ENCODE assay signal across 10 cellular contexts in the genomic region with DNA sequence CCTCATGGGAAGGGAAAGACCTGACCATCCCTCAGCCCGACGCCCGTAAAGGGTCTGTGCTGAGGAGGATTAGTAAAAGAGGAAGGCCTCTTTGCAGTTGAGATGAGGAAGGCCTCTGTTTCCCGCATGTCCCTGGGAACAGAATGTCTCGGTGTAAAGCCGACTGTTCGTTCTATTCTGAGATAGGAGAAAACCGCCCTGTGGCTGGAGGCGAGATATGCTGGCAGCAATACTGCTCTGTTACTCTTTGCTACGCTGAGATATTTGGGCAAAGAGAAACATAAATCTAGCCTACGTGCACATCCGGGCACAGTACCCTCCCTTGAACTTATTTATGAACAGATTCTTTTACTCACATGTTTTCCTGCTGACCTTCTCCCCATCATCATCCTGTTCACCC. TPM values are rescaled to one million over a fixed set of nuclear protein-coding genes. Genes with fewer than 3 reads are reported as not detected.
DNase-seq lines count a peak whose midpoint lies in the region; ATAC-seq and TF ChIP-seq lines count a peak whose summit lies in the region.
"Not testable (repeated sequence)": the region's sequence is repeated elsewhere in the genome, so short reads cannot be mapped to it uniquely, and the experiment has no call there.
"Had no signal": no experiment of that assay in that cellular context is flagged by ENCODE, and none has a peak within 500 bp of the region (broad histone marks: within the 10 kb centered on the region; RNA-seq: fewer than 3 reads in every experiment).

No MANE protein-coding gene starts in this region.

- H3K4me3 Mint-ChIP-seq in glutamatergic neuron (ENCODE audit: unreplicated experiment), result not testable (repeated sequence)

- H3K9me3 ChIP-seq in Peyer's patch, body of pancreas, right atrium auricular region, spleen, uterus: not testable (repeated sequence)

- TF ChIP-seq POLR2A in Peyer's patch (IDR thresholded peaks at IDR 0.05); body of pancreas (IDR thresholded peaks at IDR 0.05); spleen (IDR thresholded peaks at IDR 0.05); uterus (IDR thresholded peaks at IDR 0.05): not testable (repeated sequence)

- H3K27ac ChIP-seq in Peyer's patch (peak overlapping the region in 3 of 4 donors; percentile 93 to 94 (median 94)), body of pancreas (peak overlapping the region in 1 of 4 donors; percentile 21), right atrium auricular region (peak overlapping the region; percentile 31 to 61)
- H3K27ac ChIP-seq in spleen, uterus: not testable (repeated sequence)

- ATAC-seq in body of pancreas, result not testable (repeated sequence)

- peaks cover 0 to 43% (median 0%) of the 10 kb centered on the region in 4 donors for H3K4me1 ChIP-seq in Peyer's patch
- not testable (repeated sequence) for H3K4me1 ChIP-seq in body of pancreas, uterus
- peaks cover 0 to 16% of the 10 kb centered on the region in 2 donors for H3K4me1 ChIP-seq in right atrium auricular region
- H3K4me1 ChIP-seq in spleen, result peaks cover 0 to 21% (median 5%) of the 10 kb centered on the region in 6 donors

- H3K4me3 ChIP-seq in Peyer's patch, body of pancreas, right atrium auricular region, spleen, uterus: not testable (repeated sequence)

- not testable (repeated sequence) for TF ChIP-seq CTCF in Peyer's patch (IDR thresholded peaks at IDR 0.05); body of pancreas (IDR thresholded peaks at IDR 0.05); glutamatergic neuron (IDR thresholded peaks at IDR 0.05; ENCODE audit: partially characterized antibody, unreplicated experiment); right atrium auricular region (IDR thresholded peaks at IDR 0.05); spleen (IDR thresholded peaks at IDR 0.05 in 8 of 11, conservative IDR thresholded peaks at IDR 0.05 in 3 of 11); uterus (IDR thresholded peaks at IDR 0.05)

- H3K4me1 Mint-ChIP-seq in glutamatergic neuron (ENCODE audit: low read depth, unreplicated experiment), result not testable (repeated sequence)

- peak in 1 of 3 donors; percentile 34 for DNase-seq in Peyer's patch
- peak; percentile 2 for DNase-seq in activated CD4-positive, CD25-positive, alpha-beta regulatory T cell treated with anti-CD3 and anti-CD28 coated beads, Interleukin-2, amount 50 U/mL, for 72 hours
- peak; percentile 1 to 9 (median 6) for DNase-seq in body of pancreas
- DNase-seq in glutamatergic neuron, result peak; percentile 6
- DNase-seq in right atrium auricular region (ENCODE audit: low spot score), result not testable (repeated sequence)
- DNase-seq in mesenteric fat pad (ENCODE audit: low spot score), result peak; percentile 43
- DNase-seq in spleen, result peak; percentile 41
- DNase-seq in uterus, result peak; percentile 9

- not testable (repeated sequence) for H3K27me3 Mint-ChIP-seq in glutamatergic neuron (ENCODE audit: unreplicated experiment)

- not testable (repeated sequence) for H3K36me3 ChIP-seq in Peyer's patch; body of pancreas (replicated peaks in 1 of 2; ENCODE audit: insufficient read depth in 1 of 2, low read depth in 2 of 2); right atrium auricular region; spleen; uterus

- 37 to 64% methylated on average over 12 of the region's 12 CpGs for WGBS in body of pancreas, 2 donors
- 54 to 78% (median 70%) methylated on average over 12 of the region's 12 CpGs for WGBS in spleen, 5 donors

- H3K27ac Mint-ChIP-seq in glutamatergic neuron (ENCODE audit: unreplicated experiment), result not testable (repeated sequence)

- not testable (repeated sequence) for H3K27me3 ChIP-seq in Peyer's patch; body of pancreas; right atrium auricular region; spleen (replicated peaks in 1 of 7); uterus

- intact Hi-C loops in body of pancreas (cut with DNase I); spleen (cut with DNase I; ENCODE audit: low total_unique reads); uterus (cut with DNase I; ENCODE audit: low total_unique reads): not testable (repeated sequence)

- not testable (repeated sequence) for H3K36me3 Mint-ChIP-seq in glutamatergic neuron (ENCODE audit: unreplicated experiment)

- not testable (repeated sequence) for H3K9me3 Mint-ChIP-seq in glutamatergic neuron (ENCODE audit: unreplicated experiment)

RNA-seq across cellular contexts. Expression of a gene that starts 3.3 kb away (rescaled TPM):
- total RNA-seq in Peyer's patch (100 to 1,000 TPM; 263 to 745 (median 649) TPM), body of pancreas (1 to 10 TPM in 1 of 2 donors, not detected in 1; 4.2 TPM), glutamatergic neuron (ENCODE audit: unreplicated experiment) (not detected), right atrium auricular region (under 1 TPM in 1 of 2 donors, not detected in 1; 0.19 TPM), mesenteric fat pad (0.58 TPM), spleen (1 to 10 TPM in 1 of 7 donors, not detected in 6; 1.2 TPM), uterus (under 1 TPM in 2 of 4 donors, not detected in 2; 0.26 to 0.29 TPM)
- polyA plus RNA-seq in spleen, result not detected
- total RNA-seq: Daoy, H9 had no signal

RNA-seq across cellular contexts. Expression of a gene that starts 26.2 kb away (rescaled TPM):
- total RNA-seq in Peyer's patch, result 10 to 100 TPM; 16.3 to 72.6 (median 32.4) TPM
- total RNA-seq in body of pancreas, result 10 to 100 TPM; 68.5 to 73.8 TPM
- total RNA-seq in glutamatergic neuron (ENCODE audit: unreplicated experiment), result 8.3 TPM
- total RNA-seq in right atrium auricular region, result 100 to 1,000 TPM; 121 to 197 TPM
- 16.0 TPM for total RNA-seq in mesenteric fat pad
- 10 to 100 TPM in 6 of 7 donors, 1 to 10 TPM in 1; 8.9 to 42.4 (median 21.9) TPM for total RNA-seq in spleen
- polyA plus RNA-seq in spleen, result 10 to 100 TPM; 11.2 to 44.0 (median 16.9) TPM
- 100 to 1,000 TPM in 1 of 4 donors, 10 to 100 TPM in 3; 39.1 to 104 (median 61.0) TPM for total RNA-seq in uterus

RNA-seq across cellular contexts. Expression of a gene that starts 54.9 kb away (rescaled TPM):
- 1 to 10 TPM in 2 of 4 donors, under 1 TPM in 1, not detected in 1; 0.85 to 5.0 (median 2.0) TPM for total RNA-seq in Peyer's patch
- 1 to 10 TPM in 1 of 2 donors, not detected in 1; 1.8 TPM for total RNA-seq in body of pancreas
- 0.20 TPM for total RNA-seq in glutamatergic neuron (ENCODE audit: unreplicated experiment)
- 1 to 10 TPM; 2.8 to 3.6 TPM for total RNA-seq in right atrium auricular region
- 13.1 TPM for total RNA-seq in mesenteric fat pad
- total RNA-seq in spleen, result 10 to 100 TPM in 1 of 7 donors, 1 to 10 TPM in 6; 1.4 to 13.1 (median 3.7) TPM
- 1 to 10 TPM; 2.8 to 4.2 (median 3.4) TPM for polyA plus RNA-seq in spleen
- total RNA-seq in uterus, result 10 to 100 TPM in 3 of 4 donors, under 1 TPM in 1; 0.51 to 24.8 (median 22.3) TPM
- total RNA-seq: Daoy, H9 had no signal

Comparison
In these comparisons a context has a peak if more than half of its experiments do, and no peak if none do; other contexts are left out.
1. RNA of a gene that starts 3.3 kb away (total RNA-seq): 263 to 745 TPM in Peyer's patch; 4.2 TPM in body of pancreas, 0.58 TPM in mesenteric fat pad (single experiment), 0.26 to 0.29 TPM in uterus, 0.19 TPM in right atrium auricular region, not detected in glutamatergic neuron (single experiment) and 1.2 TPM in spleen; every median in the first group is over 10 times any median in the second.